10 cellular contexts compared by ENCODE assay signal in the genomic region with DNA sequence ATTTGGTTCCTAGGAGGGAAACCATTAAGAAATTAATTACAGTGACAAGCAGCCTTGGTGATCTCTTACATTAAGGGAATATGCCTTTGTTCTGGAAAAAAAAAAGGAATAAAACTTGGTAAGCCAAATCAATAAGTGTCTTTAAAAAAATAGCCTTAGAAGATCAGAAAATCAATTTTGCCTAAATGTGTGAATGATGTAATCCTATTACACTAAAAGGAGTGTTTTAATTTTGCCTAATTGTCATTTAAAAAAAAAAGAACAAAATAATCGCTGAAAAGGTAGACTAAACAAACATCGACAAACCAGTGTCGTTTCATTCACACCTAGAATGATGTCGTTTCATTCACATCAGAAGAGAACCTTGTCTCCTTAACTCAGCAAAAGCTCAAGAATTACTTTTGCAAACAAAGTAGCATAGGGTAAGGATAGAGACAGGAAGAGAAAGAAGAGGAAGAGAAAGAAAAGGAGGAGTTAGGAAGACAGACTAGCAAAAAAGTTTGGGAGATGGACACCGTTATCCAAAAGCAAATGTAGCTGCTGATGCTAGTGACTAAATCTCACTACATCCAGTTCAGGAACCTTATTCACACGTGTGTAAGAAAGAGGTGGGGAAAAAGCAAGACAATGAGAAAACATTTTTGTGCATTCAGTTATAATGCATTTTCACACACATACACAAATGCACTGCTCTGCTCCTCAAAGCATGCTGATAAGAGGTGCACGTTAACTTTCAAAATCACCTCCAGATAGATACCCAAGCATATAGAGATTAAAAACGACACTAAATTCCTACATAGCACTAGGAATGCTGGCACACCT.
A peak's percentile ranks its signal among the peaks of the same experiment; 100 is the strongest.
DNase-seq lines count a peak whose midpoint lies in the region; TF ChIP-seq lines count a peak whose summit lies in the region.
"Had no signal": no experiment of that assay in that cellular context is flagged by ENCODE, and none has a peak within 500 bp of the region (broad histone marks: within the 10 kb centered on the region; RNA-seq: fewer than 3 reads in every experiment).

No MANE protein-coding gene starts in this region.

- H3K4me1 Mint-ChIP-seq in activated CD4-positive, alpha-beta T cell treated with anti-CD3 and anti-CD28 coated beads, Interleukin-2, amount 10 ng/mL, durations not matched to agents 7 days and 5 days, result peaks cover 87% of the 10 kb centered on the region
- peaks cover 94% of the 10 kb centered on the region for H3K4me1 Mint-ChIP-seq in activated T-helper 1 cell treated with anti-CD3 and anti-CD28 coated beads, Interleukin-12 subunit alpha, Interleukin-12 subunit beta, Interleukin-2, Interleukin-4 antibody, amounts not matched to agents 30 ng/mL and 10 ng/mL and 1 ng/mL, durations not matched to agents 14 hours and 24 hours and 36 hours (ENCODE audit: low read depth)

- peak overlapping the region; percentile 87 for H3K4me3 Mint-ChIP-seq in activated CD4-positive, alpha-beta T cell treated with anti-CD3 and anti-CD28 coated beads, Interleukin-2, amount 10 ng/mL, durations not matched to agents 7 days and 5 days
- H3K4me3 Mint-ChIP-seq in activated T-helper 1 cell treated with anti-CD3 and anti-CD28 coated beads, Interleukin-12 subunit alpha, Interleukin-12 subunit beta, Interleukin-2, Interleukin-4 antibody, amounts not matched to agents 30 ng/mL and 10 ng/mL and 1 ng/mL, durations not matched to agents 14 hours and 24 hours and 36 hours, result peak overlapping the region; percentile 96

- 43 to 55% (median 48%) methylated on average over 8 of the region's 8 CpGs for WGBS in stomach, 5 donors
- 42 to 51% methylated on average over 8 of the region's 8 CpGs for WGBS in testis, 2 donors

- no peak for TF ChIP-seq EP300 in stomach (IDR thresholded peaks at IDR 0.05)

- H3K27ac Mint-ChIP-seq in activated CD4-positive, alpha-beta T cell treated with anti-CD3 and anti-CD28 coated beads, Interleukin-2, amount 10 ng/mL, durations not matched to agents 7 days and 5 days, result peak overlapping the region; percentile 97
- peak overlapping the region; percentile 99 for H3K27ac Mint-ChIP-seq in activated T-helper 1 cell treated with anti-CD3 and anti-CD28 coated beads, Interleukin-12 subunit alpha, Interleukin-12 subunit beta, Interleukin-2, Interleukin-4 antibody, amounts not matched to agents 30 ng/mL and 10 ng/mL and 1 ng/mL, durations not matched to agents 14 hours and 24 hours and 36 hours

- H3K27ac ChIP-seq in stomach (peak overlapping the region in 4 of 5 donors; percentile 20 to 79 (median 68)), testis (peak overlapping the region in 1 of 2 donors; percentile 29)

- H3K4me3 ChIP-seq in iPS-15b (ENCODE audit: low read depth, low read length), result peak overlapping the region; percentile 16
- peak overlapping the region in 3 of 4 donors; percentile 23 to 34 (median 30) for H3K4me3 ChIP-seq in stomach
- peak overlapping the region in 1 of 2 donors; percentile 49 for H3K4me3 ChIP-seq in testis
- H3K4me3 ChIP-seq: lung had no signal

- H3K9me3 Mint-ChIP-seq in activated CD4-positive, alpha-beta T cell treated with anti-CD3 and anti-CD28 coated beads, Interleukin-2, amount 10 ng/mL, durations not matched to agents 7 days and 5 days, result no peaks in the 10 kb centered on the region
- no peaks in the 10 kb centered on the region for H3K9me3 Mint-ChIP-seq in activated T-helper 1 cell treated with anti-CD3 and anti-CD28 coated beads, Interleukin-12 subunit alpha, Interleukin-12 subunit beta, Interleukin-2, Interleukin-4 antibody, amounts not matched to agents 30 ng/mL and 10 ng/mL and 1 ng/mL, durations not matched to agents 14 hours and 24 hours and 36 hours

- H3K36me3 ChIP-seq in iPS-15b (ENCODE audit: control insufficient read depth, insufficient read depth, low read length) (no peaks in the 10 kb centered on the region), stomach (no peaks in the 10 kb centered on the region), testis (ENCODE audit: low read depth, missing control alignments) (no peaks in the 10 kb centered on the region)
- H3K36me3 ChIP-seq: BE2C had no signal

- no peaks in the 10 kb centered on the region for H3K27me3 Mint-ChIP-seq in activated CD4-positive, alpha-beta T cell treated with anti-CD3 and anti-CD28 coated beads, Interleukin-2, amount 10 ng/mL, durations not matched to agents 7 days and 5 days
- no peaks in the 10 kb centered on the region for H3K27me3 Mint-ChIP-seq in activated T-helper 1 cell treated with anti-CD3 and anti-CD28 coated beads, Interleukin-12 subunit alpha, Interleukin-12 subunit beta, Interleukin-2, Interleukin-4 antibody, amounts not matched to agents 30 ng/mL and 10 ng/mL and 1 ng/mL, durations not matched to agents 14 hours and 24 hours and 36 hours (ENCODE audit: insufficient read depth)

- H3K4me1 ChIP-seq in iPS-15b (ENCODE audit: control insufficient read depth, insufficient read depth, low read length) (peaks cover 21% of the 10 kb centered on the region), stomach (peaks cover 22 to 44% (median 30%) of the 10 kb centered on the region in 4 donors), testis (peaks cover 14% of the 10 kb centered on the region)
- H3K4me1 ChIP-seq: BE2C had no signal

- intact Hi-C loops in activated T-helper 1 cell treated with anti-CD3 and anti-CD28 coated beads, Interleukin-12 subunit alpha, Interleukin-12 subunit beta, Interleukin-2, Interleukin-4 antibody, amounts not matched to agents 30 ng/mL and 10 ng/mL and 1 ng/mL, durations not matched to agents 14 hours and 24 hours and 36 hours (cut with micrococcal nuclease), result loop anchor here (1.0 to 5.0 kb wide), 8 partner anchors 12 to 1333 kb away; no protein-coding TSS in a partner anchor
- intact Hi-C loops in stomach (cut with DNase I; ENCODE audit: low total_unique reads), result no loop called here
- intact Hi-C loops in testis (cut with DNase I; ENCODE audit: low total_unique reads), result no loop called here

- no peak for TF ChIP-seq POLR2A in stomach (IDR thresholded peaks at IDR 0.05)
- TF ChIP-seq POLR2A in testis (IDR thresholded peaks at IDR 0.05), result no peak

- no peak overlapping the region for H3K9ac ChIP-seq in iPS-15b (ENCODE audit: low read depth, low read length)

- TF ChIP-seq CTCF in stomach (IDR thresholded peaks at IDR 0.05) (no peak), testis (IDR thresholded peaks at IDR 0.05) (no peak)

- DNase-seq in activated CD4-positive, alpha-beta T cell treated with anti-CD3 and anti-CD28 coated beads, Interleukin-2, amount 10 ng/mL, durations not matched to agents 7 days and 5 days, result no peak
- no peak for DNase-seq in activated CD4-positive, alpha-beta T cell treated with anti-CD3 and anti-CD28 coated beads for 1 hour
- no peak for DNase-seq in activated T-helper 1 cell treated with anti-CD3 and anti-CD28 coated beads, Interleukin-12 subunit alpha, Interleukin-12 subunit beta, Interleukin-2, Interleukin-4 antibody, amounts not matched to agents 30 ng/mL and 10 ng/mL and 1 ng/mL, durations not matched to agents 14 hours and 24 hours and 36 hours (ENCODE audit: low spot score)
- DNase-seq in stomach (no peak), MV-4-11 (lab: John Stamatoyannopoulos, UW) (no peak), dedifferentiated amniotic fluid mesenchymal stem cell (ENCODE audit: extremely low spot score) (no peak), testis (no peak)
- DNase-seq: BE2C had no signal

- POLR2A ChIA-PET in activated CD4-positive, alpha-beta T cell treated with anti-CD3 and anti-CD28 coated beads, Interleukin-2, amount 10 ng/mL, durations not matched to agents 7 days and 5 days (lab: Charles Lee), result no interaction called here

- peaks cover 47% of the 10 kb centered on the region for H3K36me3 Mint-ChIP-seq in activated CD4-positive, alpha-beta T cell treated with anti-CD3 and anti-CD28 coated beads, Interleukin-2, amount 10 ng/mL, durations not matched to agents 7 days and 5 days (ENCODE audit: low read depth)
- peaks cover 37% of the 10 kb centered on the region for H3K36me3 Mint-ChIP-seq in activated T-helper 1 cell treated with anti-CD3 and anti-CD28 coated beads, Interleukin-12 subunit alpha, Interleukin-12 subunit beta, Interleukin-2, Interleukin-4 antibody, amounts not matched to agents 30 ng/mL and 10 ng/mL and 1 ng/mL, durations not matched to agents 14 hours and 24 hours and 36 hours (ENCODE audit: low read depth)

- no peaks in the 10 kb centered on the region for H3K27me3 ChIP-seq in iPS-15b (ENCODE audit: control insufficient read depth, insufficient read depth, low read length)
- H3K27me3 ChIP-seq in stomach, result no peaks in the 10 kb centered on the region
- no peaks in the 10 kb centered on the region for H3K27me3 ChIP-seq in testis
- H3K27me3 ChIP-seq: BE2C had no signal

- CTCF ChIA-PET in activated CD4-positive, alpha-beta T cell treated with anti-CD3 and anti-CD28 coated beads, Interleukin-2, amount 10 ng/mL, durations not matched to agents 7 days and 5 days (lab: Charles Lee), result interaction anchor here (1.2 kb wide), 1 partner anchor 135 kb away, joined by 3 read pairs; no protein-coding TSS in a partner anchor

- H3K9me3 ChIP-seq in iPS-15b (ENCODE audit: control insufficient read depth, insufficient read depth, low read length), result no peaks in the 10 kb centered on the region
- no peaks in the 10 kb centered on the region for H3K9me3 ChIP-seq in stomach
- H3K9me3 ChIP-seq in testis, result no peaks in the 10 kb centered on the region
- H3K9me3 ChIP-seq: BE2C had no signal
